27 cellular contexts compared by ENCODE assay signal in genomic region chr15:85828869-85829268, GRCh38. TPM values are rescaled to one million over a fixed set of nuclear protein-coding genes. Genes with fewer than 3 reads are reported as not detected.
A peak's percentile ranks its signal among the peaks of the same experiment; 100 is the strongest.
DNase-seq lines count a peak whose midpoint lies in the region; ATAC-seq, FAIRE-seq and TF ChIP-seq lines count a peak whose summit lies in the region.
"Had no signal": no experiment of that assay in that cellular context is flagged by ENCODE, and none has a peak within 500 bp of the region (broad histone marks: within the 10 kb centered on the region; RNA-seq: fewer than 3 reads in every experiment).

No MANE protein-coding gene starts in this region.

- SMC1A ChIA-PET in GM12878 (lab: Charles Lee; ENCODE audit: uncharacterized antibody, unreplicated experiment): no interaction called here

- H3K27ac ChIP-seq in A673 (ENCODE audit: low read depth, low read length, poor library complexity, severe bottlenecking) (no peak overlapping the region), GM12878 (ENCODE audit: control insufficient read depth, insufficient read depth) (no peak overlapping the region), gastroesophageal sphincter (no peak overlapping the region)
- H3K27ac ChIP-seq: brain microvascular endothelial cell, esophagus muscularis mucosa, HL-60, RWPE1, transverse colon had no signal

- DNase-seq in A673 (ENCODE audit: low spot score) (peak; percentile 19), NCI-H2171 treated with DMSO at 0.1 percent for 48 hours (lab: John Stamatoyannopoulos, UW) (peak; percentile 97), GM12878 (ENCODE audit: low read depth, low spot score) (no peak), AG08396 (ENCODE audit: low spot score) (no peak), HK-2 (ENCODE audit: unreplicated experiment) (no peak), DMS53 (lab: John Stamatoyannopoulos, UW) (no peak)
- DNase-seq: activated CD8-positive, alpha-beta T cell treated with anti-CD3 and anti-CD28 coated beads, Interleukin-2, amount 10 ng/mL, durations not matched to agents 7 days and 5 days; activated effector memory CD4-positive, alpha-beta T cell treated with anti-CD3 and anti-CD28 coated beads, Interleukin-2, amount 50 U/mL, for 16 hours; activated T-cell treated with anti-CD3 and anti-CD28 coated beads for 4 hours; brain microvascular endothelial cell; CD8-positive, alpha-beta memory T cell; effector memory CD8-positive, alpha-beta T cell; foreskin melanocyte; hippocampal formation; mesenchymal stem cell; NCI-H1092; NCI-H2029 treated with DMSO at 0.1 percent for 48 hours; occipital lobe; transverse colon had no signal

- H2AFZ ChIP-seq in GM12878 (ENCODE audit: control insufficient read depth, low read depth, low read length): no peak overlapping the region

- no TSS peak for BruUV-seq in A673 (replicated peaks; lab: Mats Ljungman, UMichigan)
- no TSS peak for BruUV-seq in GM12878 (replicated peaks; lab: Mats Ljungman, UMichigan)

- no peak overlapping the region for H3K4me2 ChIP-seq in GM12878 (ENCODE audit: control insufficient read depth, insufficient read depth)

- in situ Hi-C loops in GM12878 (cut with MboI): no loop called here

- TF ChIP-seq EP300 in GM12878 (IDR thresholded peaks at IDR 0.05; ENCODE audit: borderline replicate concordance in 1 of 2, control insufficient read depth in 1 of 2, low read depth in 2 of 2, low read length in 2 of 2): no peak
- no peak for TF ChIP-seq EP300 in gastroesophageal sphincter (IDR thresholded peaks at IDR 0.05)

- no peak for TF ChIP-seq RAD21 in GM12878 (IDR thresholded peaks at IDR 0.05; ENCODE audit: insufficient read depth, low read depth, low read length)

- H3K9ac ChIP-seq in GM12878 (ENCODE audit: control insufficient read depth, insufficient read depth, low read length): no peak overlapping the region

- no peaks in the 10 kb centered on the region for H4K20me1 ChIP-seq in GM12878 (ENCODE audit: control insufficient read depth, insufficient read depth)

- H3K9me3 ChIP-seq in A673 (ENCODE audit: low read depth, low read length, poor library complexity, severe bottlenecking): no peaks in the 10 kb centered on the region
- no peaks in the 10 kb centered on the region for H3K9me3 ChIP-seq in GM12878 (replicated peaks; ENCODE audit: control insufficient read depth, insufficient read depth, low read length)
- H3K9me3 ChIP-seq in gastroesophageal sphincter: no peaks in the 10 kb centered on the region
- H3K9me3 ChIP-seq: esophagus muscularis mucosa, transverse colon had no signal

- RAD21 ChIA-PET in GM12878 (lab: Charles Lee; ENCODE audit: unreplicated experiment): interaction anchor here (0.5 kb wide), 1 partner anchor 343 kb away, joined by 3 read pairs; no protein-coding TSS in a partner anchor

- TF ChIP-seq POLR2A in GM12878 (IDR thresholded peaks at IDR 0.05; ENCODE audit: low read depth, low read length) (no peak), gastroesophageal sphincter (IDR thresholded peaks at IDR 0.05) (no peak)

- H3K4me3 ChIP-seq in A673 (ENCODE audit: low read depth, low read length, poor library complexity, severe bottlenecking) (no peak overlapping the region), GM12878 (no peak overlapping the region), gastroesophageal sphincter (no peak overlapping the region)
- H3K4me3 ChIP-seq: esophagus muscularis mucosa, transverse colon had no signal

- H3K27me3 ChIP-seq in A673 (replicated peaks; ENCODE audit: insufficient read depth, low read depth, low read length, poor library complexity) (no peaks in the 10 kb centered on the region), GM12878 (replicated peaks in 1 of 2; ENCODE audit: control insufficient read depth in 2 of 2, insufficient read depth in 2 of 2, low read length in 1 of 2) (no peaks in the 10 kb centered on the region; a peak in 2 of 4 replicates), gastroesophageal sphincter (no peaks in the 10 kb centered on the region)
- H3K27me3 ChIP-seq: brain microvascular endothelial cell, esophagus muscularis mucosa, transverse colon had no signal

- CTCF ChIA-PET in A673 (lab: Charles Lee): interaction anchor here (0.7 kb wide), 1 partner anchor 96 kb away, joined by 9 read pairs; no protein-coding TSS in a partner anchor
- CTCF ChIA-PET in GM12878 (lab: Yijun Ruan, JAX): no interaction called here

- TF ChIP-seq CTCF in A673 (conservative IDR thresholded peaks at IDR 0.05; ENCODE audit: low read depth, low read length) (no peak), GM12878 (IDR thresholded peaks at IDR 0.05 in 2 of 3, conservative IDR thresholded peaks at IDR 0.05 in 1 of 3; ENCODE audit: control insufficient read depth in 2 of 3, extremely low read depth in 1 of 3, insufficient read depth in 1 of 3, low read depth in 3 of 3, low read length in 3 of 3) (no peak), gastroesophageal sphincter (IDR thresholded peaks at IDR 0.05) (no peak)

- H3K4me1 ChIP-seq in A673 (ENCODE audit: insufficient read depth, low read length, poor library complexity, severe bottlenecking) (no peaks in the 10 kb centered on the region), GM12878 (ENCODE audit: control insufficient read depth, insufficient read depth, low read length) (no peaks in the 10 kb centered on the region), gastroesophageal sphincter (no peaks in the 10 kb centered on the region)

- no peak for FAIRE-seq in GM12878 (lab: Jason Lieb, UNC)
- FAIRE-seq: colon, HepG2 had no signal

- no peaks in the 10 kb centered on the region for H3K79me2 ChIP-seq in GM12878 (ENCODE audit: control insufficient read depth, insufficient read depth, low read length)

- intact Hi-C loops in A673 (cut with micrococcal nuclease; ENCODE audit: unreplicated experiment) (no loop called here), GM12878 (cut with micrococcal nuclease; ENCODE audit: unreplicated experiment) (no loop called here)

- ATAC-seq in GM21529 (IDR thresholded peaks at IDR 0.05; ENCODE audit: unreplicated experiment) (peak; percentile 53), GM12878 (peak; percentile 48), gastroesophageal sphincter (no peak)
- ATAC-seq: activated CD8-positive, alpha-beta T cell treated with anti-CD3 and anti-CD28 coated beads, Interleukin-2, amount 10 ng/mL, durations not matched to agents 7 days and 5 days; effector memory CD8-positive, alpha-beta T cell; HepG2; left lobe of liver had no signal

- H3K36me3 ChIP-seq in A673 (ENCODE audit: insufficient read depth, low read length, poor library complexity, severe bottlenecking): no peaks in the 10 kb centered on the region
- H3K36me3 ChIP-seq in GM12878 (ENCODE audit: control insufficient read depth in 2 of 2, insufficient read depth in 2 of 2, low read length in 1 of 2): no peaks in the 10 kb centered on the region
- H3K36me3 ChIP-seq in gastroesophageal sphincter: no peaks in the 10 kb centered on the region
- H3K36me3 ChIP-seq: brain microvascular endothelial cell, esophagus muscularis mucosa, transverse colon had no signal

- POLR2A ChIA-PET in A673 (lab: Charles Lee; ENCODE audit: low non-redundant PET) (no interaction called here), GM12878 (lab: Charles Lee) (no interaction called here)

- 17% methylated on average over 4 of the region's 4 CpGs for WGBS in GM12878 (ENCODE audit: insufficient coverage, insufficient replicate concordance, low lambda C conversion rate, missing lambda C conversion rate)
- 73 to 76% methylated on average over 2 to 4 of the region's 4 CpGs for WGBS in gastroesophageal sphincter (ENCODE audit: low coverage in 1 of 2), 2 donors

TF ChIP-seq in GM12878, 131 proteins besides CTCF, POLR2A, EP300 and RAD21 (continues in another document):
- TF ChIP-seq MYC (IDR thresholded peaks at IDR 0.05; ENCODE audit: insufficient read depth, insufficient read length, insufficient replicate concordance, low read length, severe bottlenecking) (no peak), NR2C1 (IDR thresholded peaks at IDR 0.05) (no peak), DPF2 (IDR thresholded peaks at IDR 0.05) (no peak)

RNA-seq across cellular contexts. Expression of gene KLHL25, which starts 34.1 kb away (rescaled TPM):
- 11.5 and 12.7 TPM in 2 replicates for total RNA-seq in A673 (2021)
- total RNA-seq in GM12878 (2013; cell fraction: nucleolus; rRNA removed): 10.9 and 13.4 TPM in 2 replicates
- total RNA-seq in GM12878 (2014; rRNA removed): 2.1 and 2.9 TPM in 2 replicates
- 1.2 and 1.5 TPM in 2 replicates for total RNA-seq in GM12878 (2014; rRNA removed; fragmentation: Illumina TruSeq; extraction: Trizol)
- total RNA-seq in GM12878 (2021): 2.5 and 2.7 TPM in 2 replicates
- 0.52 TPM for polyA plus RNA-seq in GM12878 (2011; ENCODE audit: low read depth)
- 0.89 and 2.4 TPM in 2 replicates for polyA plus RNA-seq in GM12878 (2011; rRNA removed)
- 3.2 and 4.9 TPM in 2 replicates for polyA plus RNA-seq in GM12878 (2011; cell fraction: cytosol; rRNA removed)
- 7.3 and 12.1 TPM in 2 replicates for polyA plus RNA-seq in GM12878 (2011; cell fraction: nucleus; rRNA removed)
- 0.95 and 1.3 TPM in 2 replicates for polyA plus RNA-seq in GM12878 (2012)
- 0.19 and 1.1 TPM in 2 replicates for polyA plus RNA-seq in GM12878 (2014; fragmentation: Illumina TruSeq; extraction: Trizol)
- polyA plus RNA-seq in GM12878 (2014; fragmentation: Nextera tagmentation; extraction: Ambion mirVana): under 1 TPM in 1 of 2 experiments, not detected in 1; 0.04 TPM
- 3.0 and 3.1 TPM in 2 replicates for polyA plus RNA-seq in GM12878 (2014; rRNA removed)
- polyA plus RNA-seq in GM12878 (2016; fragmentation: Nextera tagmentation; extraction: Ambion mirVana): 1 to 10 TPM; 2.0 to 2.1 TPM
- polyA minus RNA-seq in GM12878 (2011; rRNA and poly(A)+ RNA removed): 2.0 and 4.1 TPM in 2 replicates
- polyA minus RNA-seq in GM12878 (2011; cell fraction: cytosol; rRNA and poly(A)+ RNA removed): 1.8 and 2.3 TPM in 2 replicates
- 2.8 and 5.5 TPM in 2 replicates for polyA minus RNA-seq in GM12878 (2011; cell fraction: nucleus; rRNA and poly(A)+ RNA removed)
- total RNA-seq in gastroesophageal sphincter: 10 to 100 TPM in 3 of 4 donors, 1 to 10 TPM in 1; 8.8 to 21.3 (median 11.8) TPM

Comparison
In these comparisons a context has a peak if more than half of its experiments do, and no peak if none do; other contexts are left out.
1. DNase-seq: peak in A673 (single experiment) and NCI-H2171 treated with DMSO at 0.1 percent for 48 hours (single experiment); none in GM12878 (single experiment), AG08396 (single experiment), HK-2 (single experiment) and DMS53 (single experiment).